In genomic region chr6:132199343-132199742, GRCh38 we compare ENCODE assay signal across 20 cellular contexts.
DNase-seq lines count a peak whose midpoint lies in the region; ATAC-seq, FAIRE-seq and TF ChIP-seq lines count a peak whose summit lies in the region.
"Had no signal": no experiment of that assay in that cellular context is flagged by ENCODE, and none has a peak within 500 bp of the region (broad histone marks: within the 10 kb centered on the region; RNA-seq: fewer than 3 reads in every experiment).

No MANE protein-coding gene starts in this region.

- intact Hi-C loops in heart left ventricle (cut with DNase I) = no loop called here
- intact Hi-C loops in Right ventricle myocardium inferior (cut with DNase I) = no loop called here
- intact Hi-C loops in uterus (cut with DNase I; ENCODE audit: low total_unique reads) = no loop called here

- H3K9ac ChIP-seq in endodermal cell (ENCODE audit: extremely low read depth, low read length, poor library complexity, severe bottlenecking) = no peak overlapping the region

- H3K27me3 ChIP-seq in heart left ventricle = no peaks in the 10 kb centered on the region
- no peaks in the 10 kb centered on the region for H3K27me3 ChIP-seq in uterus
- H3K27me3 ChIP-seq in endodermal cell (ENCODE audit: control insufficient read depth, insufficient read depth, low read length, poor library complexity, severe bottlenecking) = no peaks in the 10 kb centered on the region

- no peaks in the 10 kb centered on the region for H3K36me3 Mint-ChIP-seq in endodermal cell (ENCODE audit: low read depth)

- peaks cover 0 to 7% (median 0%) of the 10 kb centered on the region in 12 donors for H3K9me3 ChIP-seq in heart left ventricle
- H3K9me3 ChIP-seq in uterus = no peaks in the 10 kb centered on the region
- H3K9me3 ChIP-seq in endodermal cell (ENCODE audit: control insufficient read depth, low read length) = no peaks in the 10 kb centered on the region
- H3K9me3 ChIP-seq: thoracic aorta had no signal

- H3K4me3 ChIP-seq in heart left ventricle (no peak overlapping the region), uterus (no peak overlapping the region), endodermal cell (ENCODE audit: low read length) (no peak overlapping the region)
- H3K4me3 ChIP-seq: skin epidermis, thoracic aorta had no signal

- no peaks in the 10 kb centered on the region for H3K36me3 ChIP-seq in heart left ventricle
- no peaks in the 10 kb centered on the region for H3K36me3 ChIP-seq in uterus
- H3K36me3 ChIP-seq in endodermal cell (ENCODE audit: control insufficient read depth, insufficient read depth, low read length) = no peaks in the 10 kb centered on the region
- H3K36me3 ChIP-seq: thoracic aorta had no signal

- 72 to 84% (median 80%) methylated on average over 3 of the region's 3 CpGs for WGBS in heart left ventricle, 4 donors
- 100% methylated on average over 3 of the region's 3 CpGs; no CpG with 5 or more reads in 1 of the 2 experiments for WGBS in endodermal cell (ENCODE audit: insufficient coverage in 1 of 2, insufficient read length in 1 of 2), 2 experiments

- H3K4me1 ChIP-seq in heart left ventricle = peaks cover 0 to 19% (median 8%) of the 10 kb centered on the region in 12 donors
- H3K4me1 ChIP-seq in uterus = no peaks in the 10 kb centered on the region
- H3K4me1 ChIP-seq in endodermal cell (ENCODE audit: control insufficient read depth, insufficient read depth, low read length) = no peaks in the 10 kb centered on the region

- no peak overlapping the region for H3K27ac Mint-ChIP-seq in endodermal cell
- H3K27ac Mint-ChIP-seq: nephron progenitor cell had no signal

- no peaks in the 10 kb centered on the region for H3K4me1 Mint-ChIP-seq in endodermal cell

- H3K27ac ChIP-seq in heart left ventricle = peak overlapping the region in 7 of 12 donors; percentile 5 to 60 (median 46)
- H3K27ac ChIP-seq in uterus = peak overlapping the region; percentile 12 to 48
- no peak overlapping the region for H3K27ac ChIP-seq in endodermal cell (ENCODE audit: low read depth, low read length)

- peaks cover 10% of the 10 kb centered on the region for H3K9me3 Mint-ChIP-seq in endodermal cell
- H3K9me3 Mint-ChIP-seq: nephron progenitor cell had no signal

- no peak for DNase-seq in heart left ventricle
- DNase-seq in Right ventricle myocardium inferior (ENCODE audit: missing footprints) = no peak
- DNase-seq in astrocyte of the hippocampus (ENCODE audit: low read depth, low spot score) = peak; percentile 56
- DNase-seq in uterus = no peak
- DNase-seq in GF-D8 (lab: John Stamatoyannopoulos, UW) = no peak
- DNase-seq in NCI-H2196 treated with DMSO at 0.1 percent for 48 hours (lab: John Stamatoyannopoulos, UW; ENCODE audit: unreplicated experiment) = no peak
- DNase-seq in endodermal cell = no peak
- DNase-seq: activated naive CD4-positive, alpha-beta T cell treated with Interleukin-2 at 50 U/mL for 16 hours; NCI-H1105 treated with DMSO at 0.1 percent for 48 hours; NCI-H510A treated with DMSO at 0.1 percent for 48 hours; nephron progenitor cell; RPMI8226; T1000 had no signal

- H3K27me3 Mint-ChIP-seq in endodermal cell (ENCODE audit: insufficient read depth) = no peaks in the 10 kb centered on the region

- ATAC-seq in heart left ventricle = peak in 1 of 4 donors; percentile 48
- no peak for ATAC-seq in Right ventricle myocardium inferior

- TF ChIP-seq POLR2A in heart left ventricle (IDR thresholded peaks at IDR 0.05) (no peak), uterus (IDR thresholded peaks at IDR 0.05) (no peak)

- no peak overlapping the region for H3K4me3 Mint-ChIP-seq in endodermal cell
- H3K4me3 Mint-ChIP-seq: nephron progenitor cell had no signal

- TF ChIP-seq CTCF in heart left ventricle (IDR thresholded peaks at IDR 0.05) = no peak
- no peak for TF ChIP-seq CTCF in uterus (IDR thresholded peaks at IDR 0.05)
- TF ChIP-seq CTCF in endodermal cell (conservative IDR thresholded peaks at IDR 0.05) = no peak

- FAIRE-seq in islet of Langerhans (lab: Jason Lieb, UNC) = peak; percentile 13
- FAIRE-seq: A204.1, colon, frontal cortex, GM19239 had no signal
